ENCODE assay signal across 24 cellular contexts in the genomic region with DNA sequence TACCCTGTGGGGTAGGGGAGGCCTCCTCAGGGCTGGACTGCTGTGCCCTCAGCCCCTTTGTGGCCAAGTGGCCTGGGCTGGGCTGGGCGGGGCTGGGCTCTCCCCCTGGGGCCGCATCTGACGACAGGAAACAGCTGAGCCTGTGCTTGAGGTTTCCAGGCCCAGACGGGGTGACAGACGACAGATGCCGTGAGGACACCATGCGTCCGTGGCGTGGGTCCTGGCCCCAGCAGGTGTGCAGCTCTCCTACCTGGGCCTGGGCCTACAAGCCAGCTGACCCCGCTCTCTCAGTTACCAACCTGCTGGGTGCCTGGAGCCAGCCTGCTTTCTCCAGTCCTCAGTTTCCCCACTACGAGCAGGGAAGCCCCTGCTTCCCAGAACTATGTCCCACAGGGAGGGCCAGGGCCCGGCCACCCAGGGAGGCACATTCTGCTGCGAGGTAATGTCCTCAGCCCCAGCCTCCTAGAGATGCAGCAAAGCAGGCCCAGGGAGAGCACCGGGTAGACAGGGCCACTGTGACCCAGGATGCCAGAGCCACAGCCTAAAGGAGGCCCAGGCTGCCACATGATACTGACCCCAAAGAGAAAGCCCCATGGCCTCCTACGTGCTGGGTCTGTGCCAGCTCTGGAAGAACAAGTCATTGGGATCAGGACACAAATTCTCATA.
DNase-seq lines count a peak whose midpoint lies in the region; TF ChIP-seq lines count a peak whose summit lies in the region.
"Had no signal": no experiment of that assay in that cellular context is flagged by ENCODE, and none has a peak within 500 bp of the region (broad histone marks: within the 10 kb centered on the region; RNA-seq: fewer than 3 reads in every experiment).

No MANE protein-coding gene starts in this region.

- 61 to 68% methylated on average over 15 of the region's 15 CpGs for WGBS in sigmoid colon, 2 donors

- TF ChIP-seq POLR2A in sigmoid colon (IDR thresholded peaks at IDR 0.05), result no peak
- no peak for TF ChIP-seq POLR2A in erythroblast (IDR thresholded peaks at IDR 0.05; ENCODE audit: low read length)

- peaks cover 0 to 12% (median 0%) of the 10 kb centered on the region in 3 donors for H3K27me3 ChIP-seq in sigmoid colon

- no peaks in the 10 kb centered on the region for H3K36me3 ChIP-seq in sigmoid colon

- intact Hi-C loops in sigmoid colon (cut with DNase I), result no loop called here

- TF ChIP-seq EP300 in sigmoid colon (IDR thresholded peaks at IDR 0.05), result no peak

- H3K4me1 ChIP-seq in sigmoid colon, result peaks cover 0 to 10% (median 9%) of the 10 kb centered on the region in 4 donors

- TF ChIP-seq CTCF in sigmoid colon (IDR thresholded peaks at IDR 0.05), result no peak

- no peak overlapping the region for H3K27ac ChIP-seq in sigmoid colon
- H3K27ac ChIP-seq: C4-2B, tibial nerve had no signal

- DNase-seq in D341Med (ENCODE audit: low spot score) (peak; percentile 21), NCI-H69 (lab: John Stamatoyannopoulos, UW) (peak; percentile 69), islet precursor cell (peak; percentile 70), sigmoid colon (peak; percentile 51), amniotic stem cell (lab: John Stamatoyannopoulos, UW) (no peak), erythroblast (lab: John Stamatoyannopoulos, UW) (no peak)
- no peak for DNase-seq in activated T-cell treated with anti-CD3 and anti-CD28 coated beads, Interleukin-2, amount 50 U/mL, for 1 hour
- DNase-seq: activated CD4-positive, CD25-positive, alpha-beta regulatory T cell treated with anti-CD3 and anti-CD28 coated beads, Interleukin-2, amount 50 U/mL, for 72 hours; activated CD8-positive, alpha-beta memory T cell treated with anti-CD3 and anti-CD28 coated beads, Interleukin-2, amount 50 U/mL, for 48 hours; activated CD8-positive, alpha-beta T cell treated with anti-CD3 and anti-CD28 coated beads for 36 hours; anterior cingulate cortex; COR-L47; DMS53; hypothalamus; mesenchymal stem cell; NCI-H1105; NCI-H2081 treated with DMSO at 0.1 percent for 48 hours; NCI-H226; NCI-H82; SK-N-SH; stimulated activated CD4-positive, alpha-beta T cell treated with anti-CD3 and anti-CD28 coated beads, Interleukin-15, amount 100 ng/mL, for 24 hours; stimulated activated CD4-positive, alpha-beta T cell treated with anti-CD3 and anti-CD28 coated beads, Interleukin-4, amount 100 ng/mL, for 4 hours had no signal

- H3K4me3 ChIP-seq in sigmoid colon, result no peak overlapping the region
- H3K4me3 ChIP-seq: tibial nerve had no signal

- H3K9me3 ChIP-seq in sigmoid colon, result no peaks in the 10 kb centered on the region
- H3K9me3 ChIP-seq: SK-N-SH, tibial nerve had no signal

Comparison
In these comparisons a context has a peak if more than half of its experiments do, and no peak if none do; other contexts are left out.
1. DNase-seq: peak in D341Med (single experiment), NCI-H69 (single experiment), islet precursor cell (single experiment) and sigmoid colon (single experiment); none in amniotic stem cell (single experiment), erythroblast (0 of 2) and activated T-cell treated with anti-CD3 and anti-CD28 coated beads, Interleukin-2, amount 50 U/mL, for 1 hour (single experiment).